13 cellular contexts compared by ENCODE assay signal in the genomic region with DNA sequence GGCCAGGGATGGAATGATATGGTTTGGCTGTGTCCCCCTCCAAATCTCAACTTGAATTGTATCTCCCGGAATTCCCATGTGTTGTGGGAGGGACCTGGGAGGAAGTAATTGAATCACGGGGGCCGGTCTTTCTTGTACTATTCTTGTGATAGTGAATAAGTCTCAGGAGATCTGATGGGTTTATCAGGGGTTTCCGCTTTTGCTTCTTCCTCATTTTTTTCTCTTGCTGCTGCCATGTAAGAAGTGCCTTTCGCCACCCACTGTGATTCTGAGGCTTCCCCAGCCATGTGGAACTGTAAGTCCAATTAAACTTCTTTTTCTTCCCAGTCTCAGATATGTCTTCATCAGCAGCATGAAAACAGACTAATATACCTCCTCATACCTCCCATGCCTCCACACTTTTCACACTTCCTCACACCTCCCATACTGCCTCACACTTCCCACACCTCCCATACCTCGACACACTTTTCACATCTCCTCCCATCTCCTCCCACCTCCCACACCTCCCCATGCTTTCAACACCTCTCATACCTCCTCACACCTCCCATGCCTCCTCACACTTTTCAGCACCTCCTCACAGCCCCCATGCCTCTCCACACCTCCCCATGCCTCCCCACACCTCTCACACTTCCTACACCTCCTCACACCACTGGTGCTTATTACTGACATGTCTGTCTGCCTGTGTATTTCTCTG. TPM values are rescaled to one million over a fixed set of nuclear protein-coding genes. Genes with fewer than 3 reads are reported as not detected.
DNase-seq lines count a peak whose midpoint lies in the region; ATAC-seq and TF ChIP-seq lines count a peak whose summit lies in the region.
"Had no signal": no experiment of that assay in that cellular context is flagged by ENCODE, and none has a peak within 500 bp of the region (broad histone marks: within the 10 kb centered on the region; RNA-seq: fewer than 3 reads in every experiment).

No MANE protein-coding gene starts in this region.

- H2BK120ac ChIP-seq in neuronal stem cell (ENCODE audit: low read depth, low read length), result no peak overlapping the region

- H2BK15ac ChIP-seq in neuronal stem cell (ENCODE audit: low read length), result no peak overlapping the region

- H3K4ac ChIP-seq in neuronal stem cell (ENCODE audit: low read length), result no peak overlapping the region

- peak overlapping the region; percentile 23 to 57 (median 45) for H3K4me3 Mint-ChIP-seq in immature natural killer cell
- peak overlapping the region; percentile 2 for H3K4me3 Mint-ChIP-seq in stimulated activated effector memory CD8-positive, alpha-beta T cell treated with anti-CD3 and anti-CD28 coated beads, Interleukin-12 subunit alpha, Interleukin-12 subunit beta, amount 100 ng/mL, for 72 hours
- H3K4me3 Mint-ChIP-seq: endodermal cell, neural progenitor cell had no signal

- H3K36me3 ChIP-seq in neuronal stem cell (replicated peaks in 1 of 2; ENCODE audit: control insufficient read depth in 2 of 2, insufficient read depth in 2 of 2, low read length in 2 of 2), result no peaks in the 10 kb centered on the region
- H3K36me3 ChIP-seq: neural progenitor cell had no signal

- H3K4me1 ChIP-seq in neuronal stem cell (ENCODE audit: control insufficient read depth in 2 of 2, insufficient read depth in 1 of 2, low read depth in 1 of 2, low read length in 2 of 2), result peaks cover 0 to 2% of the 10 kb centered on the region in 2 donors
- H3K4me1 ChIP-seq: neural progenitor cell, suprapubic skin had no signal

- H3K79me1 ChIP-seq in neuronal stem cell (ENCODE audit: low read depth, low read length), result no peaks in the 10 kb centered on the region

- H3K4me3 ChIP-seq in NB4 (ENCODE audit: low read depth, low read length) (no peak overlapping the region), neuronal stem cell (ENCODE audit: low read length in 2 of 2) (no peak overlapping the region)
- H3K4me3 ChIP-seq: neural progenitor cell, suprapubic skin had no signal

- H3K27ac ChIP-seq in neuronal stem cell (replicated peaks; ENCODE audit: low read length), result no peak overlapping the region
- H3K27ac ChIP-seq: neural progenitor cell, suprapubic skin had no signal

- no peak for TF ChIP-seq CTCF in NB4 (IDR thresholded peaks at IDR 0.05; ENCODE audit: low read depth, low read length)

- no peak overlapping the region for H2AK5ac ChIP-seq in neuronal stem cell (ENCODE audit: low read depth, low read length)

- no peak overlapping the region for H3K14ac ChIP-seq in neuronal stem cell (ENCODE audit: low read length)

- no peak overlapping the region for H3K18ac ChIP-seq in neuronal stem cell (ENCODE audit: low read length)

- ATAC-seq in stimulated activated effector memory CD8-positive, alpha-beta T cell treated with anti-CD3 and anti-CD28 coated beads, Interleukin-12 subunit alpha, Interleukin-12 subunit beta, amount 100 ng/mL, for 72 hours, result peak; percentile 55
- no peak for ATAC-seq in GM21447 (IDR thresholded peaks at IDR 0.05; ENCODE audit: unreplicated experiment)

- H2AFZ ChIP-seq in neuronal stem cell (ENCODE audit: low read length), result no peak overlapping the region
- H2AFZ ChIP-seq: neural progenitor cell had no signal

- no peak overlapping the region for H3K4me2 ChIP-seq in neuronal stem cell (ENCODE audit: insufficient read depth, low read length, poor library complexity, severe bottlenecking)
- H3K4me2 ChIP-seq: neural progenitor cell had no signal

- 100% methylated on average over 1 of the region's 6 CpGs for WGBS in neuronal stem cell (ENCODE audit: extremely low coverage in 2 of 2, insufficient read length in 2 of 2, insufficient replicate concordance in 1 of 2), 2 donors

- H2BK12ac ChIP-seq in neuronal stem cell (ENCODE audit: low read length), result no peak overlapping the region

- peaks cover 4 to 11% of the 10 kb centered on the region in 2 donors for H3K9me3 ChIP-seq in neuronal stem cell (replicated peaks in 1 of 2; ENCODE audit: control insufficient read depth in 2 of 2, insufficient read depth in 1 of 2, low read depth in 1 of 2, low read length in 2 of 2)

- no peaks in the 10 kb centered on the region for H3K27me3 ChIP-seq in neuronal stem cell (ENCODE audit: control insufficient read depth in 3 of 3, insufficient read depth in 3 of 3, low read depth in 1 of 3, low read length in 3 of 3)
- H3K27me3 ChIP-seq: neural progenitor cell, suprapubic skin had no signal

- peaks cover 11 to 13% (median 12%) of the 10 kb centered on the region in 3 donors for H3K36me3 Mint-ChIP-seq in immature natural killer cell
- H3K36me3 Mint-ChIP-seq in stimulated activated effector memory CD8-positive, alpha-beta T cell treated with anti-CD3 and anti-CD28 coated beads, Interleukin-12 subunit alpha, Interleukin-12 subunit beta, amount 100 ng/mL, for 72 hours, result peaks cover 33% of the 10 kb centered on the region

- no peak overlapping the region for H3K9ac ChIP-seq in neuronal stem cell (ENCODE audit: low read depth, low read length, poor library complexity)
- H3K9ac ChIP-seq: neural progenitor cell had no signal

- H3K9me3 Mint-ChIP-seq in immature natural killer cell, result peaks cover 9 to 26% (median 15%) of the 10 kb centered on the region in 6 donors
- peaks cover 15% of the 10 kb centered on the region for H3K9me3 Mint-ChIP-seq in stimulated activated effector memory CD8-positive, alpha-beta T cell treated with anti-CD3 and anti-CD28 coated beads, Interleukin-12 subunit alpha, Interleukin-12 subunit beta, amount 100 ng/mL, for 72 hours

- no peak overlapping the region for H4K8ac ChIP-seq in neuronal stem cell (ENCODE audit: low read depth, low read length)

- peak; percentile 44 for DNase-seq in activated CD8-positive, alpha-beta memory T cell treated with anti-CD3 and anti-CD28 coated beads, Interleukin-2, amount 50 U/mL, for 48 hours
- DNase-seq in activated CD8-positive, alpha-beta memory T cell treated with anti-CD3 and anti-CD28 coated beads for 24 hours, result no peak
- DNase-seq in NB4 (ENCODE audit: low read depth), result peak; percentile 33
- peak; percentile 28 to 50 (median 33) for DNase-seq in immature natural killer cell
- DNase-seq in stimulated activated effector memory CD8-positive, alpha-beta T cell treated with anti-CD3 and anti-CD28 coated beads, Interleukin-12 subunit alpha, Interleukin-12 subunit beta, amount 100 ng/mL, for 72 hours (ENCODE audit: low spot score in 2 of 2), result no peak
- no peak for DNase-seq in neuronal stem cell (ENCODE audit: low spot score)
- no peak for DNase-seq in NCI-H1092 treated with DMSO at 0.1 percent for 48 hours (lab: John Stamatoyannopoulos, UW)
- DNase-seq: endodermal cell, NCI-H1048 had no signal

- H3K27me3 Mint-ChIP-seq in immature natural killer cell (ENCODE audit: low read depth in 3 of 3), result peaks cover 2 to 6% (median 4%) of the 10 kb centered on the region in 3 donors

- no peak for TF ChIP-seq POLR2A in NB4 (IDR thresholded peaks at IDR 0.05; ENCODE audit: extremely low read depth, insufficient read length)

- no peak overlapping the region for H4K91ac ChIP-seq in neuronal stem cell (ENCODE audit: low read depth, low read length, poor library complexity)

- H3K27ac Mint-ChIP-seq in immature natural killer cell, result peak overlapping the region; percentile 72 to 87 (median 82)
- H3K27ac Mint-ChIP-seq in stimulated activated effector memory CD8-positive, alpha-beta T cell treated with anti-CD3 and anti-CD28 coated beads, Interleukin-12 subunit alpha, Interleukin-12 subunit beta, amount 100 ng/mL, for 72 hours, result peak overlapping the region; percentile 70
- H3K27ac Mint-ChIP-seq: activated T-helper 2 cell treated with anti-CD3 and anti-CD28 coated beads, Interferon-gamma antibody, Interleukin-2, Interleukin-4, amounts not matched to agents 10 μg/mL and 5 μg/mL and 100 μg/mL, durations not matched to agents 14 hours and 24 hours and 36 hours; endodermal cell; neural progenitor cell had no signal

- H3K23ac ChIP-seq in neuronal stem cell (ENCODE audit: low read depth, low read length, poor library complexity), result no peak overlapping the region

- no peak overlapping the region for H2BK5ac ChIP-seq in neuronal stem cell (ENCODE audit: low read length)

- H3K4me1 Mint-ChIP-seq in immature natural killer cell, result peaks cover 60 to 69% of the 10 kb centered on the region in 2 donors
- H3K4me1 Mint-ChIP-seq in stimulated activated effector memory CD8-positive, alpha-beta T cell treated with anti-CD3 and anti-CD28 coated beads, Interleukin-12 subunit alpha, Interleukin-12 subunit beta, amount 100 ng/mL, for 72 hours, result peaks cover 67% of the 10 kb centered on the region
- H3K4me1 Mint-ChIP-seq: endodermal cell had no signal

RNA-seq across cellular contexts. Expression of gene GPR137B, which starts 21.3 kb away (rescaled TPM):
- 10 to 100 TPM in 1 of 3 donors, 1 to 10 TPM in 2; 3.6 to 10.8 (median 9.1) TPM for polyA plus RNA-seq in immature natural killer cell
- polyA plus RNA-seq in neuronal stem cell (2013, experiment 1 of 2), result 7.5 TPM
- 7.2 TPM for polyA plus RNA-seq in neuronal stem cell (2013, experiment 2 of 2)

Comparison
In these comparisons a context has a peak if more than half of its experiments do, and no peak if none do; other contexts are left out.
1. DNase-seq: peak in activated CD8-positive, alpha-beta memory T cell treated with anti-CD3 and anti-CD28 coated beads, Interleukin-2, amount 50 U/mL, for 48 hours (single experiment), NB4 (single experiment) and immature natural killer cell (3 of 3); none in activated CD8-positive, alpha-beta memory T cell treated with anti-CD3 and anti-CD28 coated beads for 24 hours (single experiment), stimulated activated effector memory CD8-positive, alpha-beta T cell treated with anti-CD3 and anti-CD28 coated beads, Interleukin-12 subunit alpha, Interleukin-12 subunit beta, amount 100 ng/mL, for 72 hours (0 of 2), neuronal stem cell (single experiment) and NCI-H1092 treated with DMSO at 0.1 percent for 48 hours (single experiment).